Comparison of ENCODE assay signal across 8 cellular contexts in genomic region chr5:89951876-89952275, GRCh38.
"Had no signal": no experiment of that assay in that cellular context is flagged by ENCODE, and none has a peak within 500 bp of the region (broad histone marks: within the 10 kb centered on the region; RNA-seq: fewer than 3 reads in every experiment).

No MANE protein-coding gene starts in this region.

- H3K36me3 ChIP-seq: HAP-1 had no signal

- H3K9me3 ChIP-seq: HAP-1 had no signal

- H3K4me1 ChIP-seq: HAP-1 had no signal

- H3K4me3 ChIP-seq: GM23248, GM23338, HAP-1 had no signal

- H3K4me2 ChIP-seq: GM23338 had no signal

- H3K27ac ChIP-seq: GM23248 had no signal

- DNase-seq: GM23248, GOT3, H7, H9, HCEC 1CT, HFFc6 had no signal

- H3K9ac ChIP-seq: GM23248 had no signal
